Comparison of ENCODE assay signal across 15 cellular contexts in the genomic region with DNA sequence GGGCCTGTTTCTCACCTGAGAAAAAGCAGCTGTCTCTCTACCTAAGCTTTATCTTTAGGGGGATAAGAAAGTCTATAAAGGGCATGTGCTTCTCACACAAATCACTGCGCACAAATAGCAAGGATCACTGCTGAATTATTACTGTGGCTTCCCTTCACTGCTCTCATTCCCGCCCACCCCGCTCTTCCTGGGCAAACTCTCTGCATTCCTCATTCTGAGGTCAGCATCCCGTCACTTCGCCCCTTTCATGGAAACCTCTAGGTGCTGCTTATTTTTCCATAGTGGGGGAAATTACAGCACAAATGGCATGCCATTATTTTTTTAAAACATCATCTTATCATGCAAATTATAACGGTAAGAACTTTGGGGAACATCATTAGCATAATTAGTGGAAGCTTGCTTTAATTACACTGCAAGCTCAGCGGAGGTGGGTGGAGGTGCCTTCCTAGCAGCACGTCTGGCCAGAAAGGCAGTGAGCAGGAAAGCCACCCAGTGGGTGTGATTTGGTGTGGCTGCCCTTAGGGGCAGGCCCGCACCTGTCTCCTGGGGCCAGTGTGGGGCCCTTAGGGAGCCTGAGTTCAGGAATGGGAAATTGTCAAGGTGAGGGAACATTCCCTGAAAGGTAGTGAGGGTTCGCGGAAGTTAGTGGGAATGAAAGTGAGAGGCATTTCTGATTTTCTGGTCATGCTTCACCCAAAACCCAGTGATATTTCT.
DNase-seq lines count a peak whose midpoint lies in the region; ATAC-seq and TF ChIP-seq lines count a peak whose summit lies in the region.
"Had no signal": no experiment of that assay in that cellular context is flagged by ENCODE, and none has a peak within 500 bp of the region (broad histone marks: within the 10 kb centered on the region; RNA-seq: fewer than 3 reads in every experiment).

No MANE protein-coding gene starts in this region.

- no peak overlapping the region for H3K4me3 Mint-ChIP-seq in Caco-2 (ENCODE audit: unreplicated experiment)
- H3K4me3 Mint-ChIP-seq: IgD-negative memory B cell; T-helper 1 cell treated with Interleukin-12 subunit alpha and Interleukin-12 subunit beta and Interleukin-4 antibody, amounts not matched to agents 30 μg/mL and 1 μg/mL, for 36 hours had no signal

- no peaks in the 10 kb centered on the region for H3K36me3 Mint-ChIP-seq in Caco-2 (ENCODE audit: insufficient read depth, unreplicated experiment)
- H3K36me3 Mint-ChIP-seq: IgD-negative memory B cell had no signal

- H3K27ac Mint-ChIP-seq in Caco-2 (ENCODE audit: unreplicated experiment) = peak overlapping the region; percentile 23
- H3K27ac Mint-ChIP-seq: IgD-negative memory B cell; T-helper 1 cell treated with Interleukin-12 subunit alpha and Interleukin-12 subunit beta and Interleukin-4 antibody, amounts not matched to agents 30 μg/mL and 1 μg/mL, for 36 hours had no signal

- H3K9me3 Mint-ChIP-seq in Caco-2 (ENCODE audit: unreplicated experiment) = no peaks in the 10 kb centered on the region
- H3K9me3 Mint-ChIP-seq: IgD-negative memory B cell; T-helper 1 cell treated with Interleukin-12 subunit alpha and Interleukin-12 subunit beta and Interleukin-4 antibody, amounts not matched to agents 30 μg/mL and 1 μg/mL, for 36 hours had no signal

- H3K36me3 ChIP-seq in Caco-2 (ENCODE audit: control insufficient read depth, insufficient read depth, low read length) = no peaks in the 10 kb centered on the region
- H3K36me3 ChIP-seq: left lung, pancreas had no signal

- H3K4me1 ChIP-seq in Caco-2 = peaks cover 27% of the 10 kb centered on the region
- H3K4me1 ChIP-seq: left lung had no signal

- POLR2A ChIA-PET in Caco-2 (lab: Charles Lee) (no interaction called here), GM10248 (lab: Yijun Ruan, JAX) (no interaction called here)

- peaks cover 15% of the 10 kb centered on the region for H3K4me1 Mint-ChIP-seq in Caco-2 (ENCODE audit: low read depth, unreplicated experiment)
- H3K4me1 Mint-ChIP-seq: IgD-negative memory B cell had no signal

- no peak overlapping the region for H3K4me3 ChIP-seq in Caco-2 (ENCODE audit: low read depth, low read length)
- H3K4me3 ChIP-seq in fibroblast of pulmonary artery (replicated peaks; ENCODE audit: low read depth, low read length) = no peak overlapping the region
- H3K4me3 ChIP-seq: left lung, pancreas, testis had no signal

- no peaks in the 10 kb centered on the region for H3K27me3 ChIP-seq in Caco-2 (replicated peaks; ENCODE audit: control insufficient read depth, insufficient read depth, low read length)
- H3K27me3 ChIP-seq: left lung, pancreas, testis had no signal

- intact Hi-C loops in Caco-2 (cut with micrococcal nuclease; ENCODE audit: unreplicated experiment) = no loop called here
- intact Hi-C loops in posterior vena cava (cut with DNase I) = no loop called here

- no peaks in the 10 kb centered on the region for H3K27me3 Mint-ChIP-seq in Caco-2 (ENCODE audit: insufficient read depth, unreplicated experiment)

- TF ChIP-seq CTCF in Caco-2 (IDR thresholded peaks at IDR 0.05; ENCODE audit: insufficient read depth in 1 of 2, low read depth in 1 of 2, low read length in 1 of 2, severe bottlenecking in 1 of 2, unreplicated experiment in 1 of 2) (no peak), fibroblast of pulmonary artery (IDR thresholded peaks at IDR 0.05; ENCODE audit: low read length, missing control alignments) (no peak), GM10248 (IDR thresholded peaks at IDR 0.05; ENCODE audit: control extremely low read depth, extremely low read depth, low read depth, missing control alignments) (no peak)

- peak; percentile 70 for ATAC-seq in SK-N-SH treated with all-trans-retinoic acid at 6 μM for 48 hours
- ATAC-seq: left lung had no signal

- no peak for DNase-seq in Caco-2
- peak; percentile 78 for DNase-seq in fibroblast of pulmonary artery (ENCODE audit: low read depth)
- peak; percentile 81 for DNase-seq in posterior vena cava (ENCODE audit: low spot score)
- DNase-seq in hippocampal formation (lab: John Stamatoyannopoulos, UW) = no peak
- no peak for DNase-seq in DMS79 (lab: John Stamatoyannopoulos, UW)
- DNase-seq in GM10248 (ENCODE audit: extremely low spot score) = no peak
- DNase-seq in activated T-cell treated with anti-CD3 and anti-CD28 coated beads, Interleukin-2, amount 50 U/mL, for 48 hours = no peak
- DNase-seq: C1 segment of cervical spinal cord, left lung, NCI-H2029 treated with DMSO at 0.1 percent for 48 hours, pancreas, testis had no signal

- CTCF ChIA-PET in Caco-2 (lab: Charles Lee) (no interaction called here), GM10248 (lab: Yijun Ruan, JAX) (interaction anchor here (1.3 to 3.3 kb wide), 3 partner anchors 11 to 27 kb away, joined by 5 to 18 read pairs (median 11); no protein-coding TSS in a partner anchor)

- no TSS peak for BruUV-seq in Caco-2 (replicated peaks; lab: Mats Ljungman, UMichigan)

- H3K9me3 ChIP-seq in Caco-2 = no peaks in the 10 kb centered on the region
- H3K9me3 ChIP-seq: left lung, pancreas, testis had no signal

TF ChIP-seq in SK-N-SH treated with all-trans-retinoic acid at 6 μM for 48 hours, 23 proteins besides CTCF, POLR2A, EP300 and RAD21:
- TF ChIP-seq CSDC2 (CRISPR knock-in tag; IDR thresholded peaks at IDR 0.05) (no peak), GLIS3 (CRISPR knock-in tag; IDR thresholded peaks at IDR 0.05) (no peak), ZNF70 (CRISPR knock-in tag; IDR thresholded peaks at IDR 0.05) (no peak)

Comparison
In these comparisons a context has a peak if more than half of its experiments do, and no peak if none do; other contexts are left out.
1. DNase-seq: peak in fibroblast of pulmonary artery (single experiment) and posterior vena cava (single experiment); none in Caco-2 (0 of 2), hippocampal formation (0 of 2), DMS79 (single experiment), GM10248 (single experiment) and activated T-cell treated with anti-CD3 and anti-CD28 coated beads, Interleukin-2, amount 50 U/mL, for 48 hours (0 of 2).